Comparison of ENCODE assay signal across 8 cellular contexts in genomic region chr11:125593113-125593761, GRCh38. TPM values are rescaled to one million over a fixed set of nuclear protein-coding genes. Genes with fewer than 3 reads are reported as not detected.
DNase-seq lines count a peak whose midpoint lies in the region; ATAC-seq and TF ChIP-seq lines count a peak whose summit lies in the region.

No MANE protein-coding gene starts in this region.

- H3K27me3 Mint-ChIP-seq in CD14-positive monocyte (ENCODE audit: low read depth in 3 of 3) = peaks cover 0 to 2% (median 2%) of the 10 kb centered on the region in 3 donors

- H3K9me3 Mint-ChIP-seq in CD14-positive monocyte = peaks cover 0 to 1% (median 0%) of the 10 kb centered on the region in 7 donors

- no peak for DNase-seq in CD14-positive monocyte (ENCODE audit: low spot score)
- DNase-seq in H4 (ENCODE audit: low spot score) = peak; percentile 26
- DNase-seq in SHP77 (lab: John Stamatoyannopoulos, UW) = peak; percentile 31 to 58
- no peak for DNase-seq in effector CD4-positive, alpha-beta T cell

- H3K4me3 ChIP-seq in endocrine pancreas (ENCODE audit: control insufficient read depth, insufficient read depth, low read length) (peak overlapping the region; percentile 88), mucosa of stomach (ENCODE audit: low read length) (peak overlapping the region; percentile 83)

- peaks cover 27% of the 10 kb centered on the region for H3K4me1 Mint-ChIP-seq in CD14-positive monocyte

- ATAC-seq in GM18873 (IDR thresholded peaks at IDR 0.05; ENCODE audit: low FRiP score, unreplicated experiment) (no peak), HG02884 (IDR thresholded peaks at IDR 0.05; ENCODE audit: unreplicated experiment) (no peak)

- H3K36me3 ChIP-seq in endocrine pancreas (ENCODE audit: control insufficient read depth, insufficient read depth, low read length) (no peaks in the 10 kb centered on the region), mucosa of stomach (ENCODE audit: control insufficient read depth, insufficient read depth, low read length) (no peaks in the 10 kb centered on the region)

- H3K9ac ChIP-seq in endocrine pancreas (ENCODE audit: control insufficient read depth, insufficient read depth, low read length) = peak overlapping the region; percentile 92
- H3K9ac ChIP-seq in mucosa of stomach (ENCODE audit: low read length) = peak overlapping the region; percentile 89

- H3K36me3 Mint-ChIP-seq in CD14-positive monocyte = peaks cover 21 to 23% of the 10 kb centered on the region in 2 donors

- H3K27ac Mint-ChIP-seq in CD14-positive monocyte = peak overlapping the region; percentile 90 to 99 (median 98)

- peaks cover 6% of the 10 kb centered on the region for H3K4me1 ChIP-seq in endocrine pancreas (ENCODE audit: control insufficient read depth, insufficient read depth, low read length)
- peaks cover 10% of the 10 kb centered on the region for H3K4me1 ChIP-seq in mucosa of stomach (ENCODE audit: control insufficient read depth, insufficient read depth, low read length)

- H3K4me3 Mint-ChIP-seq in CD14-positive monocyte = peak overlapping the region; percentile 93 to 99

- H3K27me3 ChIP-seq in endocrine pancreas (ENCODE audit: control insufficient read depth, insufficient read depth, low read length) (no peaks in the 10 kb centered on the region), mucosa of stomach (ENCODE audit: control insufficient read depth, insufficient read depth, low read length) (no peaks in the 10 kb centered on the region)

- no peak for TF ChIP-seq CTCF in CD14-positive monocyte (IDR thresholded peaks at IDR 0.05)

- H3K9me3 ChIP-seq in endocrine pancreas (ENCODE audit: control insufficient read depth, low read length) (no peaks in the 10 kb centered on the region), mucosa of stomach (ENCODE audit: control insufficient read depth, low read length) (no peaks in the 10 kb centered on the region)

- intact Hi-C loops in CD14-positive monocyte (cut with micrococcal nuclease) = loop anchor here in 1 of 2 donors (5.0 to 10.0 kb wide), 3 partner anchors 292 to 674 kb away; partner anchors contain the start of genes FAM118B, FOXRED1, HYLS1 and RPUSD4

RNA-seq across cellular contexts. Expression of gene STT3A, which starts 0.6 kb away (rescaled TPM):
- 10 to 100 TPM; 54.2 to 75.3 TPM for polyA plus RNA-seq in CD14-positive monocyte
- 270 and 340 TPM in 2 replicates for total RNA-seq in H4 (2014; rRNA removed; shearing (Covaris generic))

RNA-seq across cellular contexts. Expression of gene EI24, which starts 24.0 kb away (rescaled TPM):
- 10 to 100 TPM; 44.7 to 46.9 TPM for polyA plus RNA-seq in CD14-positive monocyte
- total RNA-seq in H4 (2014; rRNA removed; shearing (Covaris generic)) = 176 and 186 TPM in 2 replicates

RNA-seq across cellular contexts. Expression of gene CHEK1, which starts 31.7 kb away (rescaled TPM):
- polyA plus RNA-seq in CD14-positive monocyte = under 1 TPM; 0.18 to 0.43 TPM
- total RNA-seq in H4 (2014; rRNA removed; shearing (Covaris generic)) = 48.5 and 57.5 TPM in 2 replicates

Comparison
In these comparisons a context has a peak if more than half of its experiments do, and no peak if none do; other contexts are left out.
1. DNase-seq: peak in H4 (single experiment) and SHP77 (2 of 2); none in CD14-positive monocyte (single experiment) and effector CD4-positive, alpha-beta T cell (single experiment).